In genomic region chr6:132712366-132712765, GRCh38 we compare ENCODE assay signal across 17 cellular contexts. TPM values are rescaled to one million over a fixed set of nuclear protein-coding genes. Genes with fewer than 3 reads are reported as not detected.
DNase-seq lines count a peak whose midpoint lies in the region; ATAC-seq and TF ChIP-seq lines count a peak whose summit lies in the region.
"Had no signal": no experiment of that assay in that cellular context is flagged by ENCODE, and none has a peak within 500 bp of the region (broad histone marks: within the 10 kb centered on the region; RNA-seq: fewer than 3 reads in every experiment).

No MANE protein-coding gene starts in this region.

- no peak overlapping the region for H3K27ac ChIP-seq in mesendoderm (ENCODE audit: low read depth, low read length)
- H3K27ac ChIP-seq in left lung = no peak overlapping the region
- H3K27ac ChIP-seq: cardiac muscle cell had no signal

- no peak overlapping the region for H3K23ac ChIP-seq in mesendoderm (ENCODE audit: low read length)

- TF ChIP-seq CTCF in cardiac fibroblast (IDR thresholded peaks at IDR 0.05; ENCODE audit: low read depth, low read length) = no peak
- no peak for TF ChIP-seq CTCF in left lung (IDR thresholded peaks at IDR 0.05)

- no peak overlapping the region for H3K18ac ChIP-seq in mesendoderm (ENCODE audit: low read length)

- H2BK15ac ChIP-seq in mesendoderm (replicated peaks; ENCODE audit: low read depth) = no peak overlapping the region

- no peak overlapping the region for H4K8ac ChIP-seq in mesendoderm (ENCODE audit: low read depth, low read length)

- H3K79me1 ChIP-seq in mesendoderm (ENCODE audit: low read length) = no peaks in the 10 kb centered on the region

- H2BK5ac ChIP-seq in mesendoderm (ENCODE audit: low read length) = no peak overlapping the region

- DNase-seq in AG20443 (ENCODE audit: low spot score) (peak; percentile 35), LHCN-M2 (ENCODE audit: low read depth) (peak; percentile 71), cardiac fibroblast (ENCODE audit: low read depth in 2 of 2) (peak; percentile 28 to 73), left lobe of liver (ENCODE audit: low spot score) (no peak), mesendoderm (no peak), SHP77 treated with DMSO at 0.1 percent for 48 hours (lab: John Stamatoyannopoulos, UW) (no peak), left lung (no peak)
- DNase-seq: activated naive CD4-positive, alpha-beta T cell treated with Interleukin-2 at 50 U/mL for 16 hours; DMS53; NCI-H2227 treated with DMSO at 0.1 percent for 48 hours; T-cell had no signal

- no peak overlapping the region for H3K56ac ChIP-seq in mesendoderm (ENCODE audit: low read length)

- H3K4me3 ChIP-seq in cardiac fibroblast (replicated peaks in 1 of 2; ENCODE audit: low read depth in 2 of 2, low read length in 2 of 2) (no peak overlapping the region), mesendoderm (ENCODE audit: low read length) (no peak overlapping the region), left lung (peak overlapping the region in 1 of 2 donors; percentile 18)
- H3K4me3 ChIP-seq: cardiac muscle cell had no signal

- no peak overlapping the region for H3K4ac ChIP-seq in mesendoderm (ENCODE audit: low read depth, low read length)

- H3K4me1 ChIP-seq in mesendoderm (ENCODE audit: control insufficient read depth, low read depth, low read length) (no peaks in the 10 kb centered on the region), left lung (peaks cover 0 to 32% of the 10 kb centered on the region in 2 donors)

- H3K4me2 ChIP-seq in mesendoderm (ENCODE audit: low read length) = no peak overlapping the region

- intact Hi-C loops in left lung (cut with DNase I) = no loop called here

- no CpG with 5 or more reads among the region's 4 CpGs for WGBS in mesendoderm (ENCODE audit: extremely low coverage, insufficient coverage, low lambda C conversion rate)

- no peak overlapping the region for H2AK5ac ChIP-seq in mesendoderm (ENCODE audit: low read length)

- no peak overlapping the region for H4K5ac ChIP-seq in mesendoderm (ENCODE audit: low read length)

- H2BK120ac ChIP-seq in mesendoderm (ENCODE audit: low read depth, low read length) = no peak overlapping the region

- peak; percentile 5 for ATAC-seq in left lobe of liver
- no peak for ATAC-seq in HG02981 (IDR thresholded peaks at IDR 0.05; ENCODE audit: unreplicated experiment)
- no peak for ATAC-seq in left lung
- ATAC-seq: activated CD4-positive, CD25-positive, alpha-beta regulatory T cell treated with anti-CD3 and anti-CD28 coated beads, Interleukin-2, amount 50 U/mL, for 24 hours; T-cell had no signal

- no peaks in the 10 kb centered on the region for H3K36me3 ChIP-seq in mesendoderm (ENCODE audit: control insufficient read depth, insufficient read depth, low read length)
- H3K36me3 ChIP-seq in left lung = no peaks in the 10 kb centered on the region
- H3K36me3 ChIP-seq: cardiac muscle cell had no signal

- H3K9ac ChIP-seq in mesendoderm (ENCODE audit: low read length) = no peak overlapping the region

- no peaks in the 10 kb centered on the region for H3K79me2 ChIP-seq in mesendoderm (ENCODE audit: control insufficient read depth, insufficient read depth, low read length)

- H3K9me3 ChIP-seq in left lung = no peaks in the 10 kb centered on the region

- H3K27me3 ChIP-seq in mesendoderm (ENCODE audit: insufficient read depth, low read length, poor library complexity) = no peaks in the 10 kb centered on the region
- H3K27me3 ChIP-seq in left lung = no peaks in the 10 kb centered on the region
- H3K27me3 ChIP-seq: cardiac muscle cell had no signal

RNA-seq across cellular contexts. Expression of gene VNN1, which starts 1.5 kb away (rescaled TPM):
- total RNA-seq in LHCN-M2 (2014; rRNA removed) = 4.2 and 6.6 TPM in 2 replicates
- 0.49 TPM for polyA plus RNA-seq in LHCN-M2 (2012)
- 74.8 TPM for total RNA-seq in left lobe of liver
- not detected for polyA plus RNA-seq in mesendoderm (2013, experiment 1 of 2)
- polyA plus RNA-seq in mesendoderm (2013, experiment 2 of 2) = 0.01 TPM
- total RNA-seq in left lung = 1 to 10 TPM; 1.4 to 10.0 TPM
- total RNA-seq: cardiac muscle cell, T-cell, temporal lobe had no signal
- polyA plus RNA-seq: cardiac muscle cell had no signal

RNA-seq across cellular contexts. Expression of gene VNN2, which starts 45.3 kb away (rescaled TPM):
- 0.19 TPM in 1 of 2 replicates, not detected in the other for total RNA-seq in LHCN-M2 (2014; rRNA removed)
- 0.07 TPM for polyA plus RNA-seq in LHCN-M2 (2012)
- total RNA-seq in left lobe of liver = 0.78 TPM
- not detected for polyA plus RNA-seq in mesendoderm (2013, experiment 1 of 2)
- polyA plus RNA-seq in mesendoderm (2013, experiment 2 of 2) = not detected
- total RNA-seq in left lung = 10 to 100 TPM in 1 of 2 donors, 1 to 10 TPM in 1; 4.0 to 58.8 TPM
- total RNA-seq: cardiac muscle cell had no signal
- polyA plus RNA-seq: AG04450, cardiac muscle cell had no signal

RNA-seq across cellular contexts. Expression of gene TAAR1, which starts 53.4 kb away (rescaled TPM):
- total RNA-seq in LHCN-M2 (2014; rRNA removed) (not detected in 2 replicates), left lobe of liver (not detected), left lung (not detected)
- polyA plus RNA-seq in LHCN-M2 (2012) = not detected
- polyA plus RNA-seq in mesendoderm (2013, experiment 1 of 2) = not detected
- not detected for polyA plus RNA-seq in mesendoderm (2013, experiment 2 of 2)
- total RNA-seq: cardiac muscle cell, omental fat pad, T-cell, temporal lobe had no signal
- polyA plus RNA-seq: AG04450, cardiac muscle cell had no signal

Comparison
In these comparisons a context has a peak if more than half of its experiments do, and no peak if none do; other contexts are left out.
1. DNase-seq: peak in AG20443 (single experiment), LHCN-M2 (single experiment) and cardiac fibroblast (2 of 2); none in left lobe of liver (single experiment), mesendoderm (single experiment), SHP77 treated with DMSO at 0.1 percent for 48 hours (single experiment) and left lung (0 of 2).